Comparison of ENCODE assay signal across 1 cellular context in the genomic region with DNA sequence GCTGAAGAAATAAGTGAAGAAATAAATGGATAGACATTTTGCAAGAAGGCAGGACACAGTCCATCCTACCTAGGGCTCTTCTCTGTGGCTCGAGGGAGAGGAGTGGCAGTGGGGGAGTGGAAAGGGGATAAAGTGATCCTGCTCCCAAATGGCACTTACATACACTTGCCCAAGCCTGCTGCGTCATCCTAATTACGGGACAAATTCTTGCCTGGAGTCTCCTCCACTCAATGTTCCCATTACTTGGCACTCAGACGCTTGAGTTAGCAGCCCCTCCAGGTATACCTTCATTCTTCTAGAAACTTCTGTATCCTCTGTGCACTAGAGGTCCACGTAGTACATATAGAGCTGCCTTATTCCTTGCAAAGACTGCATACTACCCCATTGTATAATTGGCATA.
TF ChIP-seq lines count a peak whose summit lies in the region.

No MANE protein-coding gene starts in this region.

TF ChIP-seq in GM23338, 12 proteins besides CTCF, POLR2A, EP300 and RAD21 (continued from another document):
- TF ChIP-seq, protein P1, sequence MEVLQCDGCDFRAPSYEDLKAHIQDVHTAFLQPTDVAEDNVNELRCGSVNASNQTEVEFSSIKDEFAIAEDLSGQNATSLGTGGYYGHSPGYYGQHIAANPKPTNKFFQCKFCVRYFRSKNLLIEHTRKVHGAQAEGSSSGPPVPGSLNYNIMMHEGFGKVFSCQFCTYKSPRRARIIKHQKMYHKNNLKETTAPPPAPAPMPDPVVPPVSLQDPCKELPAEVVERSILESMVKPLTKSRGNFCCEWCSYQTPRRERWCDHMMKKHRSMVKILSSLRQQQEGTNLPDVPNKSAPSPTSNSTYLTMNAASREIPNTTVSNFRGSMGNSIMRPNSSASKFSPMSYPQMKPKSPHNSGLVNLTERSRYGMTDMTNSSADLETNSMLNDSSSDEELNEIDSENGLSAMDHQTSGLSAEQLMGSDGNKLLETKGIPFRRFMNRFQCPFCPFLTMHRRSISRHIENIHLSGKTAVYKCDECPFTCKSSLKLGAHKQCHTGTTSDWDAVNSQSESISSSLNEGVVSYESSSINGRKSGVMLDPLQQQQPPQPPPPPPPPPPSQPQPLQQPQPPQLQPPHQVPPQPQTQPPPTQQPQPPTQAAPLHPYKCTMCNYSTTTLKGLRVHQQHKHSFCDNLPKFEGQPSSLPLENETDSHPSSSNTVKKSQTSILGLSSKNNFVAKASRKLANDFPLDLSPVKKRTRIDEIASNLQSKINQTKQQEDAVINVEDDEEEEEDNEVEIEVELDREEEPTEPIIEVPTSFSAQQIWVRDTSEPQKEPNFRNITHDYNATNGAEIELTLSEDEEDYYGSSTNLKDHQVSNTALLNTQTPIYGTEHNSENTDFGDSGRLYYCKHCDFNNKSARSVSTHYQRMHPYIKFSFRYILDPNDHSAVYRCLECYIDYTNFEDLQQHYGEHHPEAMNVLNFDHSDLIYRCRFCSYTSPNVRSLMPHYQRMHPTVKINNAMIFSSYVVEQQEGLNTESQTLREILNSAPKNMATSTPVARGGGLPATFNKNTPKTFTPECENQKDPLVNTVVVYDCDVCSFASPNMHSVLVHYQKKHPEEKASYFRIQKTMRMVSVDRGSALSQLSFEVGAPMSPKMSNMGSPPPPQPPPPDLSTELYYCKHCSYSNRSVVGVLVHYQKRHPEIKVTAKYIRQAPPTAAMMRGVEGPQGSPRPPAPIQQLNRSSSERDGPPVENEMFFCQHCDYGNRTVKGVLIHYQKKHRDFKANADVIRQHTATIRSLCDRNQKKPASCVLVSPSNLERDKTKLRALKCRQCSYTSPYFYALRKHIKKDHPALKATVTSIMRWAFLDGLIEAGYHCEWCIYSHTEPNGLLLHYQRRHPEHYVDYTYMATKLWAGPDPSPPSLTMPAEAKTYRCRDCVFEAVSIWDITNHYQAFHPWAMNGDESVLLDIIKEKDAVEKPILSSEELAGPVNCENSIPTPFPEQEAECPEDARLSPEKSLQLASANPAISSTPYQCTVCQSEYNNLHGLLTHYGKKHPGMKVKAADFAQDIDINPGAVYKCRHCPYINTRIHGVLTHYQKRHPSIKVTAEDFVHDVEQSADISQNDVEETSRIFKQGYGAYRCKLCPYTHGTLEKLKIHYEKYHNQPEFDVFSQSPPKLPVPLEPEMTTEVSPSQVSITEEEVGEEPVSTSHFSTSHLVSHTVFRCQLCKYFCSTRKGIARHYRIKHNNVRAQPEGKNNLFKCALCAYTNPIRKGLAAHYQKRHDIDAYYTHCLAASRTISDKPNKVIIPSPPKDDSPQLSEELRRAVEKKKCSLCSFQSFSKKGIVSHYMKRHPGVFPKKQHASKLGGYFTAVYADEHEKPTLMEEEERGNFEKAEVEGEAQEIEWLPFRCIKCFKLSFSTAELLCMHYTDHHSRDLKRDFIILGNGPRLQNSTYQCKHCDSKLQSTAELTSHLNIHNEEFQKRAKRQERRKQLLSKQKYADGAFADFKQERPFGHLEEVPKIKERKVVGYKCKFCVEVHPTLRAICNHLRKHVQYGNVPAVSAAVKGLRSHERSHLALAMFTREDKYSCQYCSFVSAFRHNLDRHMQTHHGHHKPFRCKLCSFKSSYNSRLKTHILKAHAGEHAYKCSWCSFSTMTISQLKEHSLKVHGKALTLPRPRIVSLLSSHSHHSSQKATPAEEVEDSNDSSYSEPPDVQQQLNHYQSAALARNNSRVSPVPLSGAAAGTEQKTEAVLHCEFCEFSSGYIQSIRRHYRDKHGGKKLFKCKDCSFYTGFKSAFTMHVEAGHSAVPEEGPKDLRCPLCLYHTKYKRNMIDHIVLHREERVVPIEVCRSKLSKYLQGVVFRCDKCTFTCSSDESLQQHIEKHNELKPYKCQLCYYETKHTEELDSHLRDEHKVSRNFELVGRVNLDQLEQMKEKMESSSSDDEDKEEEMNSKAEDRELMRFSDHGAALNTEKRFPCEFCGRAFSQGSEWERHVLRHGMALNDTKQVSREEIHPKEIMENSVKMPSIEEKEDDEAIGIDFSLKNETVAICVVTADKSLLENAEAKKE (CRISPR knock-in tag; IDR thresholded peaks at IDR 0.05): no peak
